In the genomic region with DNA sequence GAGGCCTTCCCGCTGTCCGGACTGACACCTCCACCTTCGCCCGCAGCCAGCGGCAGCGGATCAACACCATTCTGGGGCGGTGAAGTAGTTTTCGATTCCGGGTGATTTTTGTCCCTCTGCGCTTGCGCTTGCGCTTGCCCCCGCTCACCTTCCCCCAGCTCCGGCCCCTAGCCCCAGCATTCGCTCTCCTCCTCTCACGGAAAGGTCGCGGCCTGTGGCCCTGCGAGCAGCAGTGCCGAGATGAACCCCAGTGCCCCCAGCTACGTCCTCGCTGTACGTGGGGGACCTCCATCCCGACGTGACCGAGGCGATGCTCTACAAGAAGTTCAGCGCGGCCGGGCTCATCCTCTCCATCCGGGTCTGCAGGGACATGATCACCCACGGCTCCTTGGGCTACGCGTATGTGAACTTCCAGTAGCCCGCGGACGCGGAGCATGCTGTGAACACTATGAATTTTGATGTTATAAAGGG, we compare ENCODE assay signal across 8 cellular contexts. TPM values are rescaled to one million over a fixed set of nuclear protein-coding genes. Genes with fewer than 3 reads are reported as not detected.
DNase-seq lines count a peak whose midpoint lies in the region; ATAC-seq, FAIRE-seq and TF ChIP-seq lines count a peak whose summit lies in the region.

No MANE protein-coding gene starts in this region.

- peak overlapping the region; percentile 96 for H2AFZ ChIP-seq in mammary epithelial cell (ENCODE audit: low read depth, low read length)

- CTCF ChIA-PET in activated CD8-positive, alpha-beta memory T cell treated with anti-CD3 and anti-CD28 coated beads, Interleukin-2, amount 10 ng/mL, durations not matched to agents 7 days and 5 days (lab: Charles Lee), result no interaction called here
- CTCF ChIA-PET in mammary epithelial cell (lab: Charles Lee; ENCODE audit: low non-redundant PET), result no interaction called here

- dilution Hi-C loops in mammary epithelial cell (cut with HindIII; ENCODE audit: low sequenced_read_pairs), result no loop called here

- no peak for FAIRE-seq in H54 (lab: Jason Lieb, UNC)

- in situ Hi-C loops in mammary epithelial cell (cut with MboI; ENCODE audit: low sequenced_read_pairs in 2 of 2), result loop anchor here in 1 of 2 donors (10.0 kb wide), 1 partner anchor 573 kb away; a partner anchor contains a TSS

- H3K79me2 ChIP-seq in mammary epithelial cell (ENCODE audit: insufficient read depth, low read length), result no peaks in the 10 kb centered on the region

- intact Hi-C loops in mammary epithelial cell (cut with micrococcal nuclease), result no loop called here

- H3K4me3 ChIP-seq in mammary epithelial cell (replicated peaks in 1 of 3; ENCODE audit: insufficient read depth in 1 of 3, low read depth in 2 of 3, low read length in 3 of 3), result peak overlapping the region; percentile 12 to 41 (median 39)
- peak overlapping the region in 3 of 4 donors; percentile 19 to 43 (median 42) for H3K4me3 ChIP-seq in upper lobe of left lung

- WGBS in mammary epithelial cell (ENCODE audit: low coverage, missing lambda C conversion rate), result 13% methylated on average over 17 of the region's 38 CpGs
- WGBS in upper lobe of left lung, 2 donors, result 33 to 44% methylated on average over 30 to 38 of the region's 38 CpGs

- H3K36me3 Mint-ChIP-seq in activated CD8-positive, alpha-beta memory T cell treated with anti-CD3 and anti-CD28 coated beads, Interleukin-2, amount 10 ng/mL, durations not matched to agents 7 days and 5 days, result peaks cover 7% of the 10 kb centered on the region

- H3K9ac ChIP-seq in mammary epithelial cell (ENCODE audit: insufficient read depth, low read length), result peak overlapping the region; percentile 0

- no peak for TF ChIP-seq EP300 in upper lobe of left lung (IDR thresholded peaks at IDR 0.05)

- H3K9me3 ChIP-seq in mammary epithelial cell (replicated peaks; ENCODE audit: insufficient read depth, low read length) (no peaks in the 10 kb centered on the region), upper lobe of left lung (no peaks in the 10 kb centered on the region)

- peak; percentile 53 for ATAC-seq in activated CD8-positive, alpha-beta memory T cell treated with anti-CD3 and anti-CD28 coated beads, Interleukin-2, amount 10 ng/mL, durations not matched to agents 7 days and 5 days
- ATAC-seq in upper lobe of left lung (ENCODE audit: low FRiP score in 2 of 2), result peak; percentile 55 to 70
- ATAC-seq in HG03095 (IDR thresholded peaks at IDR 0.05; ENCODE audit: unreplicated experiment), result no peak

- H3K27ac ChIP-seq in mammary epithelial cell (ENCODE audit: insufficient read depth, low read depth, low read length) (no peak overlapping the region), upper lobe of left lung (no peak overlapping the region)

- peak overlapping the region; percentile 87 for H3K4me2 ChIP-seq in mammary epithelial cell (ENCODE audit: insufficient read depth, low read depth, low read length)

- peak overlapping the region; percentile 74 for H3K4me3 Mint-ChIP-seq in activated CD8-positive, alpha-beta memory T cell treated with anti-CD3 and anti-CD28 coated beads, Interleukin-2, amount 10 ng/mL, durations not matched to agents 7 days and 5 days

- peaks cover 15% of the 10 kb centered on the region for H3K4me1 ChIP-seq in mammary epithelial cell (ENCODE audit: insufficient read depth, low read length)
- peaks cover 0 to 7% (median 2%) of the 10 kb centered on the region in 4 donors for H3K4me1 ChIP-seq in upper lobe of left lung

- H3K36me3 ChIP-seq in mammary epithelial cell (ENCODE audit: insufficient read depth, low read length) (no peaks in the 10 kb centered on the region), upper lobe of left lung (no peaks in the 10 kb centered on the region)

- no peak for TF ChIP-seq CTCF in mammary epithelial cell (conservative IDR thresholded peaks at IDR 0.05 in 1 of 2, IDR thresholded peaks at IDR 0.05 in 1 of 2; ENCODE audit: extremely low read depth in 1 of 2, insufficient read depth in 1 of 2, low read depth in 1 of 2, low read length in 2 of 2)
- no peak for TF ChIP-seq CTCF in upper lobe of left lung (IDR thresholded peaks at IDR 0.05)

- no TSS peak for BruUV-seq in mammary epithelial cell (replicated peaks; lab: Mats Ljungman, UMichigan)

- H3K4me1 Mint-ChIP-seq in activated CD8-positive, alpha-beta memory T cell treated with anti-CD3 and anti-CD28 coated beads, Interleukin-2, amount 10 ng/mL, durations not matched to agents 7 days and 5 days, result peaks cover 11% of the 10 kb centered on the region

- H3K27me3 ChIP-seq in mammary epithelial cell (ENCODE audit: insufficient read depth, low read length) (no peaks in the 10 kb centered on the region), upper lobe of left lung (no peaks in the 10 kb centered on the region)

- peak overlapping the region; percentile 69 for H3K27ac Mint-ChIP-seq in activated CD8-positive, alpha-beta memory T cell treated with anti-CD3 and anti-CD28 coated beads, Interleukin-2, amount 10 ng/mL, durations not matched to agents 7 days and 5 days

- H3K27me3 Mint-ChIP-seq in activated CD8-positive, alpha-beta memory T cell treated with anti-CD3 and anti-CD28 coated beads, Interleukin-2, amount 10 ng/mL, durations not matched to agents 7 days and 5 days, result peaks cover 7% of the 10 kb centered on the region

- TF ChIP-seq POLR2A in upper lobe of left lung (IDR thresholded peaks at IDR 0.05), result no peak
- TF ChIP-seq POLR2A in H54 (IDR thresholded peaks at IDR 0.05; ENCODE audit: low read depth, low read length), result no peak
- TF ChIP-seq POLR2A in erythroblast (IDR thresholded peaks at IDR 0.05; ENCODE audit: low read length), result no peak

- peaks cover 6% of the 10 kb centered on the region for H3K9me3 Mint-ChIP-seq in activated CD8-positive, alpha-beta memory T cell treated with anti-CD3 and anti-CD28 coated beads, Interleukin-2, amount 10 ng/mL, durations not matched to agents 7 days and 5 days (ENCODE audit: low read depth)

- no peaks in the 10 kb centered on the region for H4K20me1 ChIP-seq in mammary epithelial cell (ENCODE audit: insufficient read depth, low read length)

- no peak for DNase-seq in activated CD8-positive, alpha-beta memory T cell treated with anti-CD3 and anti-CD28 coated beads, Interleukin-2, amount 10 ng/mL, durations not matched to agents 7 days and 5 days
- no peak for DNase-seq in activated CD8-positive, alpha-beta memory T cell treated with anti-CD3 and anti-CD28 coated beads for 24 hours
- peak; percentile 19 for DNase-seq in mammary epithelial cell
- peak; percentile 20 for DNase-seq in medulla oblongata (ENCODE audit: extremely low spot score)
- peak in 1 of 2 donors; percentile 84 for DNase-seq in upper lobe of left lung
- DNase-seq in H54 (ENCODE audit: insufficient read length, low spot score), result no peak
- DNase-seq in erythroblast (lab: John Stamatoyannopoulos, UW), result no peak

RNA-seq across cellular contexts. Expression of a gene that starts 22.7 kb away (rescaled TPM):
- under 1 TPM in 1 of 2 experiments, not detected in 1; 0.14 TPM for total RNA-seq in activated CD8-positive, alpha-beta memory T cell treated with anti-CD3 and anti-CD28 coated beads, Interleukin-2, amount 10 ng/mL, durations not matched to agents 7 days and 5 days
- total RNA-seq in mammary epithelial cell (10 to 100 TPM; 14.3 to 34.4 TPM), upper lobe of left lung (10 to 100 TPM in 3 of 6 donors, 1 to 10 TPM in 3; 4.7 to 36.7 (median 14.0) TPM)
- polyA plus RNA-seq in mammary epithelial cell, result 8.8 TPM
- 42.9 TPM for polyA minus RNA-seq in mammary epithelial cell

RNA-seq across cellular contexts. Expression of a gene that starts 42.1 kb away (rescaled TPM):
- total RNA-seq in activated CD8-positive, alpha-beta memory T cell treated with anti-CD3 and anti-CD28 coated beads, Interleukin-2, amount 10 ng/mL, durations not matched to agents 7 days and 5 days, result 10 to 100 TPM; 13.2 to 19.0 TPM
- total RNA-seq in mammary epithelial cell (10 to 100 TPM; 17.5 to 19.6 TPM), upper lobe of left lung (10 to 100 TPM in 5 of 6 donors, 1 to 10 TPM in 1; 5.2 to 15.4 (median 12.6) TPM)
- 13.2 TPM for polyA plus RNA-seq in mammary epithelial cell
- 4.9 TPM for polyA minus RNA-seq in mammary epithelial cell

Comparison
In these comparisons a context has a peak if more than half of its experiments do, and no peak if none do; other contexts are left out.
1. DNase-seq: peak in mammary epithelial cell (single experiment) and medulla oblongata (single experiment); none in activated CD8-positive, alpha-beta memory T cell treated with anti-CD3 and anti-CD28 coated beads, Interleukin-2, amount 10 ng/mL, durations not matched to agents 7 days and 5 days (single experiment), activated CD8-positive, alpha-beta memory T cell treated with anti-CD3 and anti-CD28 coated beads for 24 hours (single experiment), H54 (single experiment) and erythroblast (0 of 2).
2. RNA of a gene that starts 22.7 kb away (total RNA-seq): 14.3 to 34.4 TPM in mammary epithelial cell and 4.7 to 36.7 TPM in upper lobe of left lung; 0.14 TPM in activated CD8-positive, alpha-beta memory T cell treated with anti-CD3 and anti-CD28 coated beads, Interleukin-2, amount 10 ng/mL, durations not matched to agents 7 days and 5 days; every median in the first group is over 4 times any median in the second.